Comparison of ENCODE assay signal across 20 cellular contexts in genomic region chr15:62223020-62223419, GRCh38. TPM values are rescaled to one million over a fixed set of nuclear protein-coding genes. Genes with fewer than 3 reads are reported as not detected.
DNase-seq lines count a peak whose midpoint lies in the region; ATAC-seq and TF ChIP-seq lines count a peak whose summit lies in the region.
"Had no signal": no experiment of that assay in that cellular context is flagged by ENCODE, and none has a peak within 500 bp of the region (broad histone marks: within the 10 kb centered on the region; RNA-seq: fewer than 3 reads in every experiment).

No MANE protein-coding gene starts in this region.

- H3K4me1 Mint-ChIP-seq in activated naive CD8-positive, alpha-beta T cell treated with anti-CD3 and anti-CD28 coated beads, Interleukin-2, amount 10 ng/mL, durations not matched to agents 7 days and 5 days = no peaks in the 10 kb centered on the region
- H3K4me1 Mint-ChIP-seq in activated naive CD8-positive, alpha-beta T cell treated with anti-CD3 and anti-CD28 coated beads, Interleukin-2, amount 50 U/mL, for 24 hours = no peaks in the 10 kb centered on the region
- no peaks in the 10 kb centered on the region for H3K4me1 Mint-ChIP-seq in activated T-helper 1 cell treated with anti-CD3 and anti-CD28 coated beads, Interleukin-12 subunit alpha, Interleukin-12 subunit beta, Interleukin-2, Interleukin-4 antibody, amounts not matched to agents 30 ng/mL and 10 ng/mL and 1 ng/mL, durations not matched to agents 14 hours and 24 hours and 36 hours (ENCODE audit: low read depth)
- H3K4me1 Mint-ChIP-seq: CD14-positive monocyte, IgD-negative memory B cell had no signal

- H3K4me1 ChIP-seq in DND-41 (ENCODE audit: insufficient read depth, low read length) = peaks cover 39% of the 10 kb centered on the region
- H3K4me1 ChIP-seq: BE2C had no signal

- H3K79me2 ChIP-seq in DND-41 (ENCODE audit: insufficient read depth, low read length) = no peaks in the 10 kb centered on the region

- H3K36me3 Mint-ChIP-seq in activated naive CD8-positive, alpha-beta T cell treated with anti-CD3 and anti-CD28 coated beads, Interleukin-2, amount 10 ng/mL, durations not matched to agents 7 days and 5 days = no peaks in the 10 kb centered on the region
- H3K36me3 Mint-ChIP-seq in activated naive CD8-positive, alpha-beta T cell treated with anti-CD3 and anti-CD28 coated beads, Interleukin-2, amount 50 U/mL, for 24 hours (ENCODE audit: low read depth) = no peaks in the 10 kb centered on the region
- H3K36me3 Mint-ChIP-seq in activated T-helper 1 cell treated with anti-CD3 and anti-CD28 coated beads, Interleukin-12 subunit alpha, Interleukin-12 subunit beta, Interleukin-2, Interleukin-4 antibody, amounts not matched to agents 30 ng/mL and 10 ng/mL and 1 ng/mL, durations not matched to agents 14 hours and 24 hours and 36 hours (ENCODE audit: low read depth) = no peaks in the 10 kb centered on the region
- H3K36me3 Mint-ChIP-seq: CD14-positive monocyte had no signal

- H3K27me3 ChIP-seq in DND-41 (ENCODE audit: insufficient read depth, low read length, poor library complexity) = no peaks in the 10 kb centered on the region
- H3K27me3 ChIP-seq: BE2C had no signal

- H3K9ac ChIP-seq in DND-41 (ENCODE audit: low read depth, low read length) = peak overlapping the region; percentile 62
- H3K9ac ChIP-seq: KMS-11 had no signal

- POLR2A ChIA-PET in activated naive CD8-positive, alpha-beta T cell treated with anti-CD3 and anti-CD28 coated beads, Interleukin-2, amount 10 ng/mL, durations not matched to agents 7 days and 5 days (lab: Charles Lee) = no interaction called here

- H2AFZ ChIP-seq in DND-41 (ENCODE audit: low read depth, low read length) = no peak overlapping the region

- no peak overlapping the region for H3K4me3 Mint-ChIP-seq in activated naive CD8-positive, alpha-beta T cell treated with anti-CD3 and anti-CD28 coated beads, Interleukin-2, amount 10 ng/mL, durations not matched to agents 7 days and 5 days
- H3K4me3 Mint-ChIP-seq in activated naive CD8-positive, alpha-beta T cell treated with anti-CD3 and anti-CD28 coated beads, Interleukin-2, amount 50 U/mL, for 24 hours = no peak overlapping the region
- no peak overlapping the region for H3K4me3 Mint-ChIP-seq in activated T-helper 1 cell treated with anti-CD3 and anti-CD28 coated beads, Interleukin-12 subunit alpha, Interleukin-12 subunit beta, Interleukin-2, Interleukin-4 antibody, amounts not matched to agents 30 ng/mL and 10 ng/mL and 1 ng/mL, durations not matched to agents 14 hours and 24 hours and 36 hours

- peak overlapping the region in 1 of 2 experiments; percentile 28; a peak in 1 of 4 replicates for H3K4me3 ChIP-seq in DND-41 (ENCODE audit: low read depth in 1 of 2, low read length in 2 of 2)

- no peak for ATAC-seq in activated naive CD8-positive, alpha-beta T cell treated with anti-CD3 and anti-CD28 coated beads, Interleukin-2, amount 10 ng/mL, durations not matched to agents 7 days and 5 days (ENCODE audit: low read depth)
- no peak for ATAC-seq in activated naive CD8-positive, alpha-beta T cell treated with anti-CD3 and anti-CD28 coated beads, Interleukin-2, amount 50 U/mL, for 24 hours
- no peak for ATAC-seq in DND-41 (ENCODE audit: insufficient read depth, low read depth)
- ATAC-seq in HG03565 (IDR thresholded peaks at IDR 0.05; ENCODE audit: unreplicated experiment) = no peak
- ATAC-seq in GM19452 (IDR thresholded peaks at IDR 0.05; ENCODE audit: unreplicated experiment) = no peak
- ATAC-seq: HCT116 had no signal

- peak overlapping the region; percentile 39 for H3K4me2 ChIP-seq in DND-41 (ENCODE audit: insufficient read depth, low read length)
- H3K4me2 ChIP-seq: KMS-11 had no signal

- H3K9me3 ChIP-seq in DND-41 (ENCODE audit: insufficient read depth, low read length, severe bottlenecking) = no peaks in the 10 kb centered on the region
- H3K9me3 ChIP-seq: BE2C had no signal

- H3K36me3 ChIP-seq in DND-41 (ENCODE audit: insufficient read depth, low read length) = no peaks in the 10 kb centered on the region
- H3K36me3 ChIP-seq: BE2C had no signal

- peak overlapping the region; percentile 87 for H3K27ac ChIP-seq in DND-41 (ENCODE audit: low read length)
- H3K27ac ChIP-seq: HL-60, KMS-11 had no signal

- TF ChIP-seq CTCF in DND-41 (IDR thresholded peaks at IDR 0.05; ENCODE audit: borderline replicate concordance, extremely low read depth, low read length, poor library complexity, severe bottlenecking) = no peak

- H4K20me1 ChIP-seq in DND-41 (ENCODE audit: insufficient read depth, low read length) = no peaks in the 10 kb centered on the region

- DNase-seq in activated naive CD8-positive, alpha-beta T cell treated with anti-CD3 and anti-CD28 coated beads, Interleukin-2, amount 10 ng/mL, durations not matched to agents 7 days and 5 days = no peak
- DNase-seq in activated naive CD8-positive, alpha-beta T cell treated with anti-CD3 and anti-CD28 coated beads, Interleukin-2, amount 50 U/mL, for 24 hours = no peak
- DNase-seq in DND-41 (no peak), T-helper 9 cell (no peak)
- DNase-seq in activated T-helper 1 cell treated with anti-CD3 and anti-CD28 coated beads, Interleukin-12 subunit alpha, Interleukin-12 subunit beta, Interleukin-2, Interleukin-4 antibody, amounts not matched to agents 30 ng/mL and 10 ng/mL and 1 ng/mL, durations not matched to agents 14 hours and 24 hours and 36 hours (ENCODE audit: low spot score) = no peak
- DNase-seq: BE2C, DMS153, MM.1S, NCI-H2029, NCI-H446, NCI-H524 treated with DMSO at 0.1 percent for 48 hours, NCI-H774, SIG-M5 had no signal

- peaks cover 4% of the 10 kb centered on the region for H3K9me3 Mint-ChIP-seq in activated naive CD8-positive, alpha-beta T cell treated with anti-CD3 and anti-CD28 coated beads, Interleukin-2, amount 10 ng/mL, durations not matched to agents 7 days and 5 days
- peaks cover 8% of the 10 kb centered on the region for H3K9me3 Mint-ChIP-seq in activated naive CD8-positive, alpha-beta T cell treated with anti-CD3 and anti-CD28 coated beads, Interleukin-2, amount 50 U/mL, for 24 hours
- no peaks in the 10 kb centered on the region for H3K9me3 Mint-ChIP-seq in activated T-helper 1 cell treated with anti-CD3 and anti-CD28 coated beads, Interleukin-12 subunit alpha, Interleukin-12 subunit beta, Interleukin-2, Interleukin-4 antibody, amounts not matched to agents 30 ng/mL and 10 ng/mL and 1 ng/mL, durations not matched to agents 14 hours and 24 hours and 36 hours

- peaks cover 5% of the 10 kb centered on the region for H3K27me3 Mint-ChIP-seq in activated naive CD8-positive, alpha-beta T cell treated with anti-CD3 and anti-CD28 coated beads, Interleukin-2, amount 10 ng/mL, durations not matched to agents 7 days and 5 days
- peaks cover 9% of the 10 kb centered on the region for H3K27me3 Mint-ChIP-seq in activated naive CD8-positive, alpha-beta T cell treated with anti-CD3 and anti-CD28 coated beads, Interleukin-2, amount 50 U/mL, for 24 hours
- H3K27me3 Mint-ChIP-seq in activated T-helper 1 cell treated with anti-CD3 and anti-CD28 coated beads, Interleukin-12 subunit alpha, Interleukin-12 subunit beta, Interleukin-2, Interleukin-4 antibody, amounts not matched to agents 30 ng/mL and 10 ng/mL and 1 ng/mL, durations not matched to agents 14 hours and 24 hours and 36 hours (ENCODE audit: insufficient read depth) = no peaks in the 10 kb centered on the region

- peak overlapping the region; percentile 47 for H3K27ac Mint-ChIP-seq in activated naive CD8-positive, alpha-beta T cell treated with anti-CD3 and anti-CD28 coated beads, Interleukin-2, amount 10 ng/mL, durations not matched to agents 7 days and 5 days
- no peak overlapping the region for H3K27ac Mint-ChIP-seq in activated naive CD8-positive, alpha-beta T cell treated with anti-CD3 and anti-CD28 coated beads, Interleukin-2, amount 50 U/mL, for 24 hours
- peak overlapping the region; percentile 54 for H3K27ac Mint-ChIP-seq in activated T-helper 1 cell treated with anti-CD3 and anti-CD28 coated beads, Interleukin-12 subunit alpha, Interleukin-12 subunit beta, Interleukin-2, Interleukin-4 antibody, amounts not matched to agents 30 ng/mL and 10 ng/mL and 1 ng/mL, durations not matched to agents 14 hours and 24 hours and 36 hours

- intact Hi-C loops in activated T-helper 1 cell treated with anti-CD3 and anti-CD28 coated beads, Interleukin-12 subunit alpha, Interleukin-12 subunit beta, Interleukin-2, Interleukin-4 antibody, amounts not matched to agents 30 ng/mL and 10 ng/mL and 1 ng/mL, durations not matched to agents 14 hours and 24 hours and 36 hours (cut with micrococcal nuclease) = loop anchor here (10.0 kb wide), 1 partner anchor 68 kb away; no protein-coding TSS in a partner anchor

RNA-seq across cellular contexts. Expression of gene C2CD4B, which starts 57.9 kb away (rescaled TPM):
- total RNA-seq in activated naive CD8-positive, alpha-beta T cell treated with anti-CD3 and anti-CD28 coated beads, Interleukin-2, amount 10 ng/mL, durations not matched to agents 7 days and 5 days = not detected
- total RNA-seq in activated T-helper 1 cell treated with anti-CD3 and anti-CD28 coated beads, Interleukin-12 subunit alpha, Interleukin-12 subunit beta, Interleukin-2, Interleukin-4 antibody, amounts not matched to agents 30 ng/mL and 10 ng/mL and 1 ng/mL, durations not matched to agents 14 hours and 24 hours and 36 hours = 0.78 and 0.83 TPM in 2 replicates
